In genomic region chr3:32880225-32880624, GRCh38 we compare ENCODE assay signal across 24 cellular contexts.
"Had no signal": no experiment of that assay in that cellular context is flagged by ENCODE, and none has a peak within 500 bp of the region (broad histone marks: within the 10 kb centered on the region; RNA-seq: fewer than 3 reads in every experiment).

No MANE protein-coding gene starts in this region.

- H3K36me3 ChIP-seq: SJSA1 had no signal

- H3K4me3 ChIP-seq: SJSA1 had no signal

- H3K27ac ChIP-seq: SJSA1 had no signal

- H3K27me3 ChIP-seq: SJSA1 had no signal

- H3K27ac Mint-ChIP-seq: activated B cell treated with CpG ODN at 0.5 μM for 24 hours; activated CD4-positive, alpha-beta T cell treated with anti-CD3 and anti-CD28 coated beads, Interleukin-2, amount 10 ng/mL, durations not matched to agents 24 days and 14 days; activated CD8-positive, alpha-beta memory T cell treated with anti-CD3 and anti-CD28 coated beads, Interleukin-2, amount 10 ng/mL, durations not matched to agents 7 days and 5 days; activated T-cell treated with anti-CD3 and anti-CD28 coated beads, Interleukin-2, amount 50 U/mL, for 24 hours; activated T-helper 1 cell treated with anti-CD3 and anti-CD28 coated beads, Interleukin-12 subunit alpha, Interleukin-12 subunit beta, Interleukin-2, Interleukin-4 antibody, amounts not matched to agents 30 ng/mL and 10 ng/mL and 1 ng/mL, durations not matched to agents 14 hours and 24 hours and 36 hours; T-helper 17 cell had no signal

- ATAC-seq: activated CD8-positive, alpha-beta memory T cell treated with anti-CD3 and anti-CD28 coated beads, Interleukin-2, amount 10 ng/mL, durations not matched to agents 7 days and 5 days; activated naive CD4-positive, alpha-beta T cell treated with anti-CD3 and anti-CD28 coated beads, Interleukin-2, amount 50 U/mL, for 72 hours; PC-3; T-helper 17 cell had no signal

- DNase-seq: activated B cell treated with CpG ODN at 0.5 μM for 24 hours; activated CD4-positive, alpha-beta T cell treated with anti-CD3 and anti-CD28 coated beads for 1 hour; activated CD4-positive, alpha-beta T cell treated with anti-CD3 and anti-CD28 coated beads, Interleukin-2, amount 10 ng/mL, durations not matched to agents 24 days and 14 days; activated CD4-positive, alpha-beta T cell treated with anti-CD3 and anti-CD28 coated beads, Interleukin-2, amount 50 U/mL, for 48 hours; activated CD8-positive, alpha-beta memory T cell treated with anti-CD3 and anti-CD28 coated beads, Interleukin-2, amount 10 ng/mL, durations not matched to agents 7 days and 5 days; activated effector memory CD4-positive, alpha-beta T cell treated with Interleukin-2 at 50 U/mL for 16 hours; activated naive CD4-positive, alpha-beta T cell; activated T-cell treated with anti-CD3 and anti-CD28 coated beads, Interleukin-2, amount 50 U/mL, for 24 hours; anterior cingulate cortex; caudate nucleus; Karpas-422; MM.1S; NCI-H146; NCI-H187 treated with DMSO at 0.1 percent for 48 hours; NCI-H2081 treated with DMSO at 0.1 percent for 48 hours; NCI-H446; NCI-H524; PC-3; SHP77; T-helper 17 cell; T-helper 9 cell had no signal

- H3K4me3 Mint-ChIP-seq: activated B cell treated with CpG ODN at 0.5 μM for 24 hours; activated CD4-positive, alpha-beta T cell treated with anti-CD3 and anti-CD28 coated beads, Interleukin-2, amount 10 ng/mL, durations not matched to agents 24 days and 14 days; activated CD8-positive, alpha-beta memory T cell treated with anti-CD3 and anti-CD28 coated beads, Interleukin-2, amount 10 ng/mL, durations not matched to agents 7 days and 5 days; activated T-cell treated with anti-CD3 and anti-CD28 coated beads, Interleukin-2, amount 50 U/mL, for 24 hours; activated T-helper 1 cell treated with anti-CD3 and anti-CD28 coated beads, Interleukin-12 subunit alpha, Interleukin-12 subunit beta, Interleukin-2, Interleukin-4 antibody, amounts not matched to agents 30 ng/mL and 10 ng/mL and 1 ng/mL, durations not matched to agents 14 hours and 24 hours and 36 hours; T-helper 17 cell had no signal

- H3K9me3 ChIP-seq: SJSA1 had no signal

- H3K36me3 Mint-ChIP-seq: activated naive CD4-positive, alpha-beta T cell treated with anti-CD3 and anti-CD28 coated beads, Interleukin-2, amount 50 U/mL, for 72 hours had no signal

- H3K9me3 Mint-ChIP-seq: activated B cell treated with CpG ODN at 0.5 μM for 24 hours; activated CD4-positive, alpha-beta T cell treated with anti-CD3 and anti-CD28 coated beads, Interleukin-2, amount 10 ng/mL, durations not matched to agents 24 days and 14 days; activated T-cell treated with anti-CD3 and anti-CD28 coated beads, Interleukin-2, amount 50 U/mL, for 24 hours; activated T-helper 1 cell treated with anti-CD3 and anti-CD28 coated beads, Interleukin-12 subunit alpha, Interleukin-12 subunit beta, Interleukin-2, Interleukin-4 antibody, amounts not matched to agents 30 ng/mL and 10 ng/mL and 1 ng/mL, durations not matched to agents 14 hours and 24 hours and 36 hours had no signal
